In the genomic region with DNA sequence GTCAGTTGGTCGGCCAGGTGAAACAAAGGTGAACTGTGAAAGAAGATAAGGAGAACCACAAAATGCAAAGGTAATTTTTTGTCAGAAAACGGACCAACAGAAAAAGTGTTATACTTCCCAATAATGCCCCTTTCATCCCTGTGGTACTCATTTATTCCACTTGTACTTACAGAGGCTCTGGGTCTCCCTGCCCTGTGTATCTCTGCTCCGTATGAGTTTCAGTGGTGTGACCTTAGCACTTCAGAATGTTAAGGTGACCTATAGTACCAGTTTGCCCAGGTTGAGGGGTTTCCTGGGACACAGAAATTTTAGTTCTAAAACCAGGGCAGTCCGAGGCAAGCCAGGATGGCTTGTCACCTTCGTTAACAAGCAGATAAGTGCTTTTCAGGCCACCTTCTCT, we compare ENCODE assay signal across 21 cellular contexts.
"Had no signal": no experiment of that assay in that cellular context is flagged by ENCODE, and none has a peak within 500 bp of the region (broad histone marks: within the 10 kb centered on the region; RNA-seq: fewer than 3 reads in every experiment).

No MANE protein-coding gene starts in this region.

- H3K36me3 ChIP-seq: esophagus muscularis mucosa, gastrocnemius medialis, heart right ventricle, neural progenitor cell, ovary, right atrium auricular region, sigmoid colon, stomach, thoracic aorta, transverse colon had no signal

- H3K36me3 Mint-ChIP-seq: mesothelial cell of epicardium; natural killer cell treated with Interleukin-12 subunit alpha and Interleukin-12 subunit beta and Interleukin-15 and Interleukin-18, amount 100 ng/mL, for 72 hours; neural progenitor cell had no signal

- H3K27ac ChIP-seq: coronary artery, epithelial cell of prostate, esophagus muscularis mucosa, gastrocnemius medialis, heart right ventricle, neural progenitor cell, ovary, right atrium auricular region, sigmoid colon, skin epidermis, stomach, thoracic aorta, transverse colon had no signal

- H3K9me3 ChIP-seq: esophagus muscularis mucosa, gastrocnemius medialis, heart right ventricle, ovary, right atrium auricular region, sigmoid colon, stomach, thoracic aorta, transverse colon had no signal

- H3K27me3 Mint-ChIP-seq: natural killer cell treated with Interleukin-12 subunit alpha and Interleukin-12 subunit beta and Interleukin-15 and Interleukin-18, amount 100 ng/mL, for 72 hours had no signal

- H3K9ac ChIP-seq: neural progenitor cell had no signal

- H3K27me3 ChIP-seq: esophagus muscularis mucosa, gastrocnemius medialis, heart right ventricle, neural progenitor cell, ovary, right atrium auricular region, sigmoid colon, stomach, transverse colon had no signal

- H3K4me1 ChIP-seq: esophagus muscularis mucosa, gastrocnemius medialis, heart right ventricle, neural progenitor cell, right atrium auricular region, sigmoid colon, stomach, transverse colon had no signal

- H3K4me2 ChIP-seq: neural progenitor cell had no signal

- H2AFZ ChIP-seq: neural progenitor cell had no signal

- H3K4me3 ChIP-seq: coronary artery, esophagus muscularis mucosa, gastrocnemius medialis, heart right ventricle, neural progenitor cell, ovary, right atrium auricular region, sigmoid colon, skin epidermis, stomach, thoracic aorta, transverse colon had no signal

- DNase-seq: effector CD8-positive, alpha-beta T cell; gastrocnemius medialis; heart right ventricle; islet precursor cell; nucleus accumbens; ovary; sigmoid colon; stimulated activated naive CD4-positive, alpha-beta T cell; stomach; substantia nigra; transverse colon had no signal

- H3K4me1 Mint-ChIP-seq: mesothelial cell of epicardium, neural progenitor cell had no signal

- H3K9me3 Mint-ChIP-seq: natural killer cell treated with Interleukin-12 subunit alpha and Interleukin-12 subunit beta and Interleukin-15 and Interleukin-18, amount 100 ng/mL, for 72 hours; neural progenitor cell had no signal

- H3K27ac Mint-ChIP-seq: mesothelial cell of epicardium; natural killer cell treated with Interleukin-12 subunit alpha and Interleukin-12 subunit beta and Interleukin-15 and Interleukin-18, amount 100 ng/mL, for 72 hours; neural progenitor cell had no signal

- H3K4me3 Mint-ChIP-seq: mesothelial cell of epicardium; natural killer cell treated with Interleukin-12 subunit alpha and Interleukin-12 subunit beta and Interleukin-15 and Interleukin-18, amount 100 ng/mL, for 72 hours; neural progenitor cell had no signal

- ATAC-seq: gastrocnemius medialis; heart right ventricle; left lobe of liver; natural killer cell treated with Interleukin-12 subunit alpha and Interleukin-12 subunit beta and Interleukin-15 and Interleukin-18, amount 100 ng/mL, for 72 hours had no signal
